Comparison of ENCODE assay signal across 15 cellular contexts in the genomic region with DNA sequence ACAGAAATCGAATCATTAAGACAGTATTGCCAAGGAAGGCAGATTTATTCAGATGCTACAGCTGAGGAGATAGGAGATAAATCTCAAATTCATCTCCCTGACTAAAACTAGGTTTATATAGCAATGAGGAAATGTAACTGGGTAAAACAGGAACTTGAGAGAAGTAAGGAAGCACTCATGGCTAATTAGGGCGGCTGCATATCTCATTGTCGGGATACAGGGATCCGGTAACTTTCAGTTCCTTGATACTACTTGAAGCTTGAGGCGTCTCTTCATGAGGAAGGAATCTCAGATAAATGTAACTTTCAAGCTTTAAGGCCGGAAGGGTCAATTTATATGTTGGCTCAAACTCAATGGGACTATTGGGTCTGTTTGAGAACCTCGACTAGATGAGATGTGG.
"Had no signal": no experiment of that assay in that cellular context is flagged by ENCODE, and none has a peak within 500 bp of the region (broad histone marks: within the 10 kb centered on the region; RNA-seq: fewer than 3 reads in every experiment).

No MANE protein-coding gene starts in this region.

- H3K27ac Mint-ChIP-seq: activated naive CD4-positive, alpha-beta T cell treated with anti-CD3 and anti-CD28 coated beads, Interleukin-2, amount 10 ng/mL, durations not matched to agents 7 days and 5 days; neural progenitor cell; stimulated activated naive CD8-positive, alpha-beta T cell treated with anti-CD3 and anti-CD28 coated beads, Interleukin-15, amount 100 ng/mL, for 72 hours; type B pancreatic cell had no signal

- H3K27ac ChIP-seq: ascending aorta, breast epithelium, epithelial cell of prostate, gastrocnemius medialis, neural progenitor cell, ovary, spleen had no signal

- H3K36me3 Mint-ChIP-seq: activated naive CD4-positive, alpha-beta T cell treated with anti-CD3 and anti-CD28 coated beads, Interleukin-2, amount 10 ng/mL, durations not matched to agents 7 days and 5 days; neural progenitor cell; type B pancreatic cell had no signal

- H3K4me3 Mint-ChIP-seq: activated naive CD4-positive, alpha-beta T cell treated with anti-CD3 and anti-CD28 coated beads, Interleukin-2, amount 10 ng/mL, durations not matched to agents 7 days and 5 days; neural progenitor cell; stimulated activated naive CD8-positive, alpha-beta T cell treated with anti-CD3 and anti-CD28 coated beads, Interleukin-15, amount 100 ng/mL, for 72 hours; type B pancreatic cell had no signal

- H3K9me3 ChIP-seq: ascending aorta, breast epithelium, gastrocnemius medialis, ovary, spleen had no signal

- ATAC-seq: gastrocnemius medialis; sciatic nerve; stimulated activated naive CD8-positive, alpha-beta T cell treated with anti-CD3 and anti-CD28 coated beads, Interleukin-15, amount 100 ng/mL, for 72 hours had no signal

- H3K4me3 ChIP-seq: ascending aorta, breast epithelium, gastrocnemius medialis, neural progenitor cell, ovary, spleen had no signal

- DNase-seq: activated CD4-positive, alpha-beta T cell treated with anti-CD3 and anti-CD28 coated beads for 1 hour; activated CD4-positive, alpha-beta T cell treated with anti-CD3 and anti-CD28 coated beads, Interleukin-2, amount 50 U/mL, for 48 hours; activated naive CD4-positive, alpha-beta T cell treated with anti-CD3 and anti-CD28 coated beads, Interleukin-2, amount 10 ng/mL, durations not matched to agents 7 days and 5 days; activated T-cell treated with anti-CD3 and anti-CD28 coated beads, Interleukin-2, amount 50 U/mL, for 1 hour; cerebellar nuclear complex; gastrocnemius medialis; ovary; spleen; stimulated activated naive CD8-positive, alpha-beta T cell treated with anti-CD3 and anti-CD28 coated beads, Interleukin-15, amount 100 ng/mL, for 72 hours had no signal

- H3K4me1 ChIP-seq: ascending aorta, breast epithelium, gastrocnemius medialis, neural progenitor cell, spleen had no signal

- H3K27me3 Mint-ChIP-seq: activated naive CD4-positive, alpha-beta T cell treated with anti-CD3 and anti-CD28 coated beads, Interleukin-2, amount 10 ng/mL, durations not matched to agents 7 days and 5 days had no signal

- H3K36me3 ChIP-seq: ascending aorta, breast epithelium, gastrocnemius medialis, neural progenitor cell, ovary, spleen had no signal

- H3K9me3 Mint-ChIP-seq: activated naive CD4-positive, alpha-beta T cell treated with anti-CD3 and anti-CD28 coated beads, Interleukin-2, amount 10 ng/mL, durations not matched to agents 7 days and 5 days; neural progenitor cell; stimulated activated naive CD8-positive, alpha-beta T cell treated with anti-CD3 and anti-CD28 coated beads, Interleukin-15, amount 100 ng/mL, for 72 hours; type B pancreatic cell had no signal

- H3K27me3 ChIP-seq: ascending aorta, breast epithelium, gastrocnemius medialis, neural progenitor cell, ovary had no signal

- H3K4me1 Mint-ChIP-seq: activated naive CD4-positive, alpha-beta T cell treated with anti-CD3 and anti-CD28 coated beads, Interleukin-2, amount 10 ng/mL, durations not matched to agents 7 days and 5 days; neural progenitor cell; stimulated activated naive CD8-positive, alpha-beta T cell treated with anti-CD3 and anti-CD28 coated beads, Interleukin-15, amount 100 ng/mL, for 72 hours had no signal
